ENCODE assay signal across 2 cellular contexts in genomic region chr2:226657340-226658053, GRCh38.
TF ChIP-seq lines count a peak whose summit lies in the region.

No MANE protein-coding gene starts in this region.

TF ChIP-seq in IMR-90, 13 proteins besides CTCF, POLR2A, EP300 and RAD21:
- no peak for TF ChIP-seq FOS (IDR thresholded peaks at IDR 0.05; ENCODE audit: low read depth, low read length)
- no peak for TF ChIP-seq RFX5 (IDR thresholded peaks at IDR 0.05; ENCODE audit: low read depth, low read length)
- TF ChIP-seq MAZ (IDR thresholded peaks at IDR 0.05; ENCODE audit: borderline replicate concordance, low read depth, low read length): no peak
- no peak for TF ChIP-seq CEBPB (IDR thresholded peaks at IDR 0.05; ENCODE audit: low read depth, low read length)
- no peak for TF ChIP-seq CHD1 (IDR thresholded peaks at IDR 0.05; ENCODE audit: low read depth, low read length)
- TF ChIP-seq, protein P1, sequence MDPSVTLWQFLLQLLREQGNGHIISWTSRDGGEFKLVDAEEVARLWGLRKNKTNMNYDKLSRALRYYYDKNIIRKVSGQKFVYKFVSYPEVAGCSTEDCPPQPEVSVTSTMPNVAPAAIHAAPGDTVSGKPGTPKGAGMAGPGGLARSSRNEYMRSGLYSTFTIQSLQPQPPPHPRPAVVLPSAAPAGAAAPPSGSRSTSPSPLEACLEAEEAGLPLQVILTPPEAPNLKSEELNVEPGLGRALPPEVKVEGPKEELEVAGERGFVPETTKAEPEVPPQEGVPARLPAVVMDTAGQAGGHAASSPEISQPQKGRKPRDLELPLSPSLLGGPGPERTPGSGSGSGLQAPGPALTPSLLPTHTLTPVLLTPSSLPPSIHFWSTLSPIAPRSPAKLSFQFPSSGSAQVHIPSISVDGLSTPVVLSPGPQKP (IDR thresholded peaks at IDR 0.05; ENCODE audit: borderline replicate concordance, low read depth, low read length): no peak
- TF ChIP-seq SMC3 (IDR thresholded peaks at IDR 0.05; ENCODE audit: low read depth, low read length): no peak

TF ChIP-seq in HepG2, 621 proteins besides CTCF, POLR2A, EP300 and RAD21 (continues in another document):
- TF ChIP-seq SMARCC2 (IDR thresholded peaks at IDR 0.05) (peak; percentile 64; the same call in 1 of the 2 replicates), RFXAP (CRISPR knock-in tag; IDR thresholded peaks at IDR 0.05; ENCODE audit: borderline replicate concordance) (no peak), KDM2A (CRISPR knock-in tag; IDR thresholded peaks at IDR 0.05; ENCODE audit: borderline replicate concordance, low read depth) (no peak), AGO2 (optimal IDR thresholded peaks at IDR 0.05; ENCODE audit: low read depth, low read length) (no peak), ZNF441 (CRISPR knock-in tag; IDR thresholded peaks at IDR 0.05; ENCODE audit: borderline replicate concordance) (no peak), ZSCAN21 (CRISPR knock-in tag; IDR thresholded peaks at IDR 0.05; ENCODE audit: borderline replicate concordance) (0 out of 2 replicates have a peak, but pooled peaks have one; percentile 40), ZNF788 (CRISPR knock-in tag; IDR thresholded peaks at IDR 0.05; ENCODE audit: borderline replicate concordance) (no peak), ZNF639 (CRISPR knock-in tag; conservative IDR thresholded peaks at IDR 0.05) (no peak), ZNF282 (IDR thresholded peaks at IDR 0.05; ENCODE audit: partially characterized antibody) (no peak), HNF1A (IDR thresholded peaks at IDR 0.05; ENCODE audit: low read depth) (peak; percentile 99), HNF1A (CRISPR knock-in tag; IDR thresholded peaks at IDR 0.05; ENCODE audit: borderline replicate concordance) (peak; percentile 99), ZNF225 (CRISPR knock-in tag; IDR thresholded peaks at IDR 0.05) (no peak), SRSF9 (IDR thresholded peaks at IDR 0.05; ENCODE audit: borderline replicate concordance, insufficient read depth, low read depth, low read length, poor library complexity, severe bottlenecking) (no peak), SIN3B (IDR thresholded peaks at IDR 0.05; ENCODE audit: low read length) (no peak), GMEB1 (CRISPR knock-in tag; IDR thresholded peaks at IDR 0.05; ENCODE audit: borderline replicate concordance) (peak; percentile 52; the same call in 1 of the 2 replicates), ETV6 (CRISPR knock-in tag; conservative IDR thresholded peaks at IDR 0.05) (no peak), ZBTB42 (CRISPR knock-in tag; IDR thresholded peaks at IDR 0.05) (no peak), MEIS1 (CRISPR knock-in tag; IDR thresholded peaks at IDR 0.05; ENCODE audit: borderline replicate concordance) (no peak; the same call in 1 of the 2 replicates), ZNF543 (CRISPR knock-in tag; IDR thresholded peaks at IDR 0.05) (no peak), SP4 (CRISPR knock-in tag; IDR thresholded peaks at IDR 0.05) (no peak)
- TF ChIP-seq, protein P2, sequence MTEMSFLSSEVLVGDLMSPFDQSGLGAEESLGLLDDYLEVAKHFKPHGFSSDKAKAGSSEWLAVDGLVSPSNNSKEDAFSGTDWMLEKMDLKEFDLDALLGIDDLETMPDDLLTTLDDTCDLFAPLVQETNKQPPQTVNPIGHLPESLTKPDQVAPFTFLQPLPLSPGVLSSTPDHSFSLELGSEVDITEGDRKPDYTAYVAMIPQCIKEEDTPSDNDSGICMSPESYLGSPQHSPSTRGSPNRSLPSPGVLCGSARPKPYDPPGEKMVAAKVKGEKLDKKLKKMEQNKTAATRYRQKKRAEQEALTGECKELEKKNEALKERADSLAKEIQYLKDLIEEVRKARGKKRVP (CRISPR knock-in tag; IDR thresholded peaks at IDR 0.05): no peak; a peak in 1 of 4 replicates
- TF ChIP-seq, protein P3, sequence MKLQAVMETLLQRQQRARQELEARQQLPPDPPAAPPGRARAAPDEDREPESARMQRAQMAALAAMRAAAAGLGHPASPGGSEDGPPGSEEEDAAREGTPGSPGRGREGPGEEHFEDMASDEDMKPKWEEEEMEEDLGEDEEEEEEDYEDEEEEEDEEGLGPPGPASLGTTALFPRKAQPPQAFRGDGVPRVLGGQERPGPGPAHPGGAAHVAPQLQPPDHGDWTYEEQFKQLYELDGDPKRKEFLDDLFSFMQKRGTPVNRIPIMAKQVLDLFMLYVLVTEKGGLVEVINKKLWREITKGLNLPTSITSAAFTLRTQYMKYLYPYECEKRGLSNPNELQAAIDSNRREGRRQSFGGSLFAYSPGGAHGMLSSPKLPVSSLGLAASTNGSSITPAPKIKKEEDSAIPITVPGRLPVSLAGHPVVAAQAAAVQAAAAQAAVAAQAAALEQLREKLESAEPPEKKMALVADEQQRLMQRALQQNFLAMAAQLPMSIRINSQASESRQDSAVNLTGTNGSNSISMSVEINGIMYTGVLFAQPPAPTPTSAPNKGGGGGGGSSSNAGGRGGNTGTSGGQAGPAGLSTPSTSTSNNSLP (IDR thresholded peaks at IDR 0.05; ENCODE audit: low read depth, low read length): peak; percentile 96
- TF ChIP-seq, protein P4, sequence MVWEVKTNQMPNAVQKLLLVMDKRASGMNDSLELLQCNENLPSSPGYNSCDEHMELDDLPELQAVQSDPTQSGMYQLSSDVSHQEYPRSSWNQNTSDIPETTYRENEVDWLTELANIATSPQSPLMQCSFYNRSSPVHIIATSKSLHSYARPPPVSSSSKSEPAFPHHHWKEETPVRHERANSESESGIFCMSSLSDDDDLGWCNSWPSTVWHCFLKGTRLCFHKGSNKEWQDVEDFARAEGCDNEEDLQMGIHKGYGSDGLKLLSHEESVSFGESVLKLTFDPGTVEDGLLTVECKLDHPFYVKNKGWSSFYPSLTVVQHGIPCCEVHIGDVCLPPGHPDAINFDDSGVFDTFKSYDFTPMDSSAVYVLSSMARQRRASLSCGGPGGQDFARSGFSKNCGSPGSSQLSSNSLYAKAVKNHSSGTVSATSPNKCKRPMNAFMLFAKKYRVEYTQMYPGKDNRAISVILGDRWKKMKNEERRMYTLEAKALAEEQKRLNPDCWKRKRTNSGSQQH (CRISPR knock-in tag; IDR thresholded peaks at IDR 0.05; ENCODE audit: low read depth): no peak
- TF ChIP-seq, protein P5, sequence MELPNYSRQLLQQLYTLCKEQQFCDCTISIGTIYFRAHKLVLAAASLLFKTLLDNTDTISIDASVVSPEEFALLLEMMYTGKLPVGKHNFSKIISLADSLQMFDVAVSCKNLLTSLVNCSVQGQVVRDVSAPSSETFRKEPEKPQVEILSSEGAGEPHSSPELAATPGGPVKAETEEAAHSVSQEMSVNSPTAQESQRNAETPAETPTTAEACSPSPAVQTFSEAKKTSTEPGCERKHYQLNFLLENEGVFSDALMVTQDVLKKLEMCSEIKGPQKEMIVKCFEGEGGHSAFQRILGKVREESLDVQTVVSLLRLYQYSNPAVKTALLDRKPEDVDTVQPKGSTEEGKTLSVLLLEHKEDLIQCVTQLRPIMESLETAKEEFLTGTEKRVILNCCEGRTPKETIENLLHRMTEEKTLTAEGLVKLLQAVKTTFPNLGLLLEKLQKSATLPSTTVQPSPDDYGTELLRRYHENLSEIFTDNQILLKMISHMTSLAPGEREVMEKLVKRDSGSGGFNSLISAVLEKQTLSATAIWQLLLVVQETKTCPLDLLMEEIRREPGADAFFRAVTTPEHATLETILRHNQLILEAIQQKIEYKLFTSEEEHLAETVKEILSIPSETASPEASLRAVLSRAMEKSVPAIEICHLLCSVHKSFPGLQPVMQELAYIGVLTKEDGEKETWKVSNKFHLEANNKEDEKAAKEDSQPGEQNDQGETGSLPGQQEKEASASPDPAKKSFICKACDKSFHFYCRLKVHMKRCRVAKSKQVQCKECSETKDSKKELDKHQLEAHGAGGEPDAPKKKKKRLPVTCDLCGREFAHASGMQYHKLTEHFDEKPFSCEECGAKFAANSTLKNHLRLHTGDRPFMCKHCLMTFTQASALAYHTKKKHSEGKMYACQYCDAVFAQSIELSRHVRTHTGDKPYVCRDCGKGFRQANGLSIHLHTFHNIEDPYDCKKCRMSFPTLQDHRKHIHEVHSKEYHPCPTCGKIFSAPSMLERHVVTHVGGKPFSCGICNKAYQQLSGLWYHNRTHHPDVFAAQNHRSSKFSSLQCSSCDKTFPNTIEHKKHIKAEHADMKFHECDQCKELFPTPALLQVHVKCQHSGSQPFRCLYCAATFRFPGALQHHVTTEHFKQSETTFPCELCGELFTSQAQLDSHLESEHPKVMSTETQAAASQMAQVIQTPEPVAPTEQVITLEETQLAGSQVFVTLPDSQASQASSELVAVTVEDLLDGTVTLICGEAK (IDR thresholded peaks at IDR 0.05): no peak
- TF ChIP-seq, protein P5 (CRISPR knock-in tag; IDR thresholded peaks at IDR 0.05): no peak; the same call in 1 of the 2 replicates
